In the genomic region with DNA sequence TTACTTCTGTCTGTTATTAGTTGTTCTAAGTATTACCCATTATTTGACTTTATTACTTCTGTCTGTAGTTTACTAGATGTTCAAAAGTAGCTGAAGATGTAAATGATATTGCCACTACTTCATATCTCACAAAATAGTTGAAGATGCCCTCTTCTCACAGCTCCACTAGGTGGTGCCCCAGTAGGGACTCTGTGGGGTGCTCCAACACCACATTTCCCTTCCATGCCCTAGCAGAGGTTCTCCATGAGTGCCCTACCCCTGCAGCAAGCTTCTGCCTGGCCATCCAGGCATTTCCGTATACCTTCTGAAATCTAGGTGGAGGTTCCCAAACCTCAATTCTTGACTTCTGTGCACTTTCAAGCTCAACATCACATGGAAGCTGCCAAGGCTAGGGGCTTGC, we compare ENCODE assay signal across 21 cellular contexts.
DNase-seq lines count a peak whose midpoint lies in the region; ATAC-seq and TF ChIP-seq lines count a peak whose summit lies in the region.
"Had no signal": no experiment of that assay in that cellular context is flagged by ENCODE, and none has a peak within 500 bp of the region (broad histone marks: within the 10 kb centered on the region; RNA-seq: fewer than 3 reads in every experiment).

No MANE protein-coding gene starts in this region.

- H3K9ac ChIP-seq in endodermal cell (ENCODE audit: extremely low read depth, low read length, poor library complexity, severe bottlenecking), result no peak overlapping the region

- no peak overlapping the region for H3K27ac Mint-ChIP-seq in endodermal cell
- H3K27ac Mint-ChIP-seq: immature natural killer cell, progenitor cell of endocrine pancreas had no signal

- no peaks in the 10 kb centered on the region for H3K27me3 Mint-ChIP-seq in endodermal cell (ENCODE audit: insufficient read depth)
- H3K27me3 Mint-ChIP-seq: progenitor cell of endocrine pancreas had no signal

- ATAC-seq in HG02973 (IDR thresholded peaks at IDR 0.05; ENCODE audit: unreplicated experiment), result no peak
- ATAC-seq: heart right ventricle, left ventricle myocardium superior had no signal

- TF ChIP-seq CTCF in BE2C (IDR thresholded peaks at IDR 0.05; ENCODE audit: low read depth, low read length) (0 out of 2 replicates have a peak, but pooled peaks have one; percentile 14), GM12872 (IDR thresholded peaks at IDR 0.05; ENCODE audit: insufficient read depth, low read depth, low read length) (peak; percentile 31), endodermal cell (conservative IDR thresholded peaks at IDR 0.05) (peak; percentile 60)

- H3K4me1 ChIP-seq in BE2C (0 out of 2 replicates have a peak, but pooled peaks cover 6% of the 10 kb centered on the region), endodermal cell (ENCODE audit: control insufficient read depth, insufficient read depth, low read length) (no peaks in the 10 kb centered on the region)
- H3K4me1 ChIP-seq: heart right ventricle, thyroid gland had no signal

- H3K4me3 ChIP-seq in BE2C (ENCODE audit: low read depth, low read length) (no peak overlapping the region), endodermal cell (ENCODE audit: low read length) (no peak overlapping the region)
- H3K4me3 ChIP-seq: heart right ventricle, thyroid gland had no signal

- whole genome bisulfite sequencing in endodermal cell (ENCODE audit: insufficient coverage in 1 of 2, insufficient read length in 1 of 2), 2 experiments, result 95% methylated on average over 1 of the region's 1 CpG; no CpG with 5 or more reads in 1 of the 2 experiments

- no peaks in the 10 kb centered on the region for H3K9me3 Mint-ChIP-seq in endodermal cell

- no peaks in the 10 kb centered on the region for H3K9me3 ChIP-seq in BE2C
- no peaks in the 10 kb centered on the region for H3K9me3 ChIP-seq in endodermal cell (ENCODE audit: control insufficient read depth, low read length)
- H3K9me3 ChIP-seq: heart right ventricle, thyroid gland had no signal

- no peak overlapping the region for H3K4me3 Mint-ChIP-seq in endodermal cell
- H3K4me3 Mint-ChIP-seq: immature natural killer cell had no signal

- H3K4me1 Mint-ChIP-seq in endodermal cell, result peaks cover 18% of the 10 kb centered on the region
- H3K4me1 Mint-ChIP-seq: immature natural killer cell had no signal

- DNase-seq in BE2C, result no peak
- DNase-seq in NCI-H69 (lab: John Stamatoyannopoulos, UW), result peak; percentile 10
- DNase-seq in endodermal cell, result no peak
- no peak for DNase-seq in NCI-H748 (lab: John Stamatoyannopoulos, UW; ENCODE audit: unreplicated experiment)
- DNase-seq in NCI-H1048 (lab: John Stamatoyannopoulos, UW), result no peak
- DNase-seq: activated gamma-delta T cell; cortex of kidney; EL; heart right ventricle; immature natural killer cell; KG1; left ventricle myocardium superior; NCI-H1092; NCI-H2081; Right ventricle myocardium superior; stimulated activated CD4-positive, alpha-beta T cell treated with anti-CD3 and anti-CD28 coated beads, Interleukin-2, amount 100 ng/mL, for 24 hours; stimulated activated naive CD4-positive, alpha-beta T cell treated with Interleukin-2 at 50 U/mL for 16 hours; thyroid gland had no signal

- no peak overlapping the region for H3K27ac ChIP-seq in endodermal cell (ENCODE audit: low read depth, low read length)
- H3K27ac ChIP-seq: heart right ventricle, thyroid gland had no signal

- H3K36me3 Mint-ChIP-seq in endodermal cell (ENCODE audit: low read depth), result peaks cover 8% of the 10 kb centered on the region

- no peaks in the 10 kb centered on the region for H3K27me3 ChIP-seq in BE2C
- no peaks in the 10 kb centered on the region for H3K27me3 ChIP-seq in endodermal cell (ENCODE audit: control insufficient read depth, insufficient read depth, low read length, poor library complexity, severe bottlenecking)
- H3K27me3 ChIP-seq: heart right ventricle, thyroid gland had no signal

- no peaks in the 10 kb centered on the region for H3K36me3 ChIP-seq in BE2C
- peaks cover 5% of the 10 kb centered on the region for H3K36me3 ChIP-seq in endodermal cell (ENCODE audit: control insufficient read depth, insufficient read depth, low read length)
- H3K36me3 ChIP-seq: heart right ventricle, thyroid gland had no signal
